13 cellular contexts compared by ENCODE assay signal in the genomic region with DNA sequence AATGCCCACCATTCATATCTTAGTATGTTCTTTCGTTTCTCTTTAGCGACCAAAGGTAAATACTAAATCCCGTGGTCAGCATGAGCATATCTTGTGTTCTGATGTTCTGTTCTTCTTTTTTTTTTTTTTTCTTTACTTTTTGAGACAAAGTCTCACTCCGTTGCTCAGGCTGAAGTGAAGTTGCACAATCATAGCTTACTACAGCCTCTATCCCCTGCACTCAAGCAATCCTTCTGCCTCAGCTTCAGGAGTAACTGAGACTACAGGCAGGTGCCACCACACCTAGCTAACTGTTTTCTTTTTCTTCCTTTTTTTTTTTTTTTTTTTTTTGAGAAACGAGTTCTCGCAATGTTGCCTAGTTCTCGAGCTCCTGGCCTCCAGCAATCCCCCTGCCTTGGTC.
DNase-seq lines count a peak whose midpoint lies in the region.
"Had no signal": no experiment of that assay in that cellular context is flagged by ENCODE, and none has a peak within 500 bp of the region (broad histone marks: within the 10 kb centered on the region; RNA-seq: fewer than 3 reads in every experiment).

No MANE protein-coding gene starts in this region.

- no peaks in the 10 kb centered on the region for H3K36me3 Mint-ChIP-seq in CD8-positive, alpha-beta memory T cell

- POLR2A ChIA-PET in CD8-positive, alpha-beta memory T cell (lab: Charles Lee), result interaction anchor here (0.6 to 1.1 kb wide), 2 partner anchors 106 to 107 kb away, joined by 3 to 6 read pairs; partner anchors contain the start of gene PARP4

- CTCF ChIA-PET in CD8-positive, alpha-beta memory T cell (lab: Charles Lee), result interaction anchor here (0.7 to 2.1 kb wide), 8 partner anchors 14 to 90 kb away, joined by 3 to 12 read pairs (median 3); no protein-coding TSS in a partner anchor

- peaks cover 21% of the 10 kb centered on the region for H3K4me1 ChIP-seq in BLaER1
- peaks cover 36% of the 10 kb centered on the region for H3K4me1 ChIP-seq in CD8-positive, alpha-beta memory T cell (ENCODE audit: insufficient read depth, low read length)

- peaks cover 0 to 2% (median 0%) of the 10 kb centered on the region in 5 donors for H3K9me3 Mint-ChIP-seq in CD8-positive, alpha-beta memory T cell

- no peaks in the 10 kb centered on the region for H4K20me1 ChIP-seq in BLaER1

- no peaks in the 10 kb centered on the region for H3K27me3 ChIP-seq in BLaER1
- no peaks in the 10 kb centered on the region for H3K27me3 ChIP-seq in CD8-positive, alpha-beta memory T cell (ENCODE audit: insufficient read depth, low read length, poor library complexity, severe bottlenecking)

- H3K4me3 Mint-ChIP-seq in CD8-positive, alpha-beta memory T cell, result peak overlapping the region in 5 of 7 donors; percentile 69 to 78 (median 75)

- H3K27ac ChIP-seq in BLaER1, result no peak overlapping the region
- peak overlapping the region; percentile 59 for H3K27ac ChIP-seq in CD8-positive, alpha-beta memory T cell (ENCODE audit: low read depth, low read length)

- no peak overlapping the region for H3K4me3 ChIP-seq in BLaER1
- no peak overlapping the region for H3K4me3 ChIP-seq in CD8-positive, alpha-beta memory T cell (ENCODE audit: low read length)

- H3K9ac ChIP-seq in BLaER1, result no peak overlapping the region

- H3K36me3 ChIP-seq in BLaER1, result no peaks in the 10 kb centered on the region
- no peaks in the 10 kb centered on the region for H3K36me3 ChIP-seq in CD8-positive, alpha-beta memory T cell (ENCODE audit: insufficient read depth, low read length)

- H3K9me3 ChIP-seq in BLaER1, result peaks cover 23% of the 10 kb centered on the region
- H3K9me3 ChIP-seq in CD8-positive, alpha-beta memory T cell (ENCODE audit: low read length), result no peaks in the 10 kb centered on the region

- H3K27ac Mint-ChIP-seq in CD8-positive, alpha-beta memory T cell, result peak overlapping the region; percentile 86 to 99 (median 97)

- H3K4me2 ChIP-seq in BLaER1, result peak overlapping the region; percentile 60; the same call in 1 of the 2 replicates

- no peak for DNase-seq in CD8-positive, alpha-beta memory T cell
- DNase-seq in NOMO-1 treated with dmso at 0.1 percent for 144 hours (lab: John Stamatoyannopoulos, UW; ENCODE audit: unreplicated experiment) (peak; percentile 32), amniotic epithelial cell (ENCODE audit: low read depth) (peak; percentile 32), HUDEP-2 (lab: John Stamatoyannopoulos, UW; ENCODE audit: unreplicated experiment in 76 of 76) (no peak), NCI-H1105 (lab: John Stamatoyannopoulos, UW) (no peak), cortex of kidney (lab: John Stamatoyannopoulos, UW) (no peak), retina (no peak)
- DNase-seq: H7, NCI-H1105 treated with DMSO at 0.1 percent for 48 hours, NCI-H2227 treated with DMSO at 0.1 percent for 48 hours, Right ventricle myocardium superior, trophoblast cell had no signal

- peaks cover 48 to 76% (median 57%) of the 10 kb centered on the region in 3 donors for H3K4me1 Mint-ChIP-seq in CD8-positive, alpha-beta memory T cell

- no peaks in the 10 kb centered on the region for H3K27me3 Mint-ChIP-seq in CD8-positive, alpha-beta memory T cell

Comparison
In these comparisons a context has a peak if more than half of its experiments do, and no peak if none do; other contexts are left out.
1. DNase-seq: peak in NOMO-1 treated with dmso at 0.1 percent for 144 hours (single experiment) and amniotic epithelial cell (single experiment); none in CD8-positive, alpha-beta memory T cell (0 of 5), HUDEP-2 (0 of 76), NCI-H1105 (single experiment), cortex of kidney (single experiment) and retina (single experiment).